In the genomic region with DNA sequence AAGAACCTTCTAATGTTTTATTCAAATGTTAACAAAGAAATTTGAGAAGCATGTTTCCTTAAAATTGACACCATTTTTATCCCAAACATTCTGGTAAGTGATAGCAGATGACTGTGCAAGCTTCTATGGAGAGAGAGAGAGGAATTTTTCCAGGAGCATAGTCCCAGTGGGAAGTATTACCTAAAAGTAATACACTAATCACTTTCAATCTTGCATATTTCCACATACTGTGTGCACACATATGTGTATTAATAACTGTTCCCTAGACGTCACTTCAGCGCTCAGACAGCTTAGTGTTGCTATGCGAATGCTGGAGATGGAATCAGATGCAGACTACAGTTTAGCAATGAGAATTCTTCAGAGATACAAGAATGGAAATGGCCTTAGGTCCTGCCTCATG, we compare ENCODE assay signal across 15 cellular contexts.
"Had no signal": no experiment of that assay in that cellular context is flagged by ENCODE, and none has a peak within 500 bp of the region (broad histone marks: within the 10 kb centered on the region; RNA-seq: fewer than 3 reads in every experiment).

No MANE protein-coding gene starts in this region.

- H3K27me3 ChIP-seq: body of pancreas, dorsolateral prefrontal cortex, pancreas, tibial artery had no signal

- H3K27ac ChIP-seq: body of pancreas, dorsolateral prefrontal cortex, pancreas, tibial artery, WERI-Rb-1 had no signal

- H3K36me3 ChIP-seq: pancreas, tibial artery, WERI-Rb-1 had no signal

- H3K36me3 Mint-ChIP-seq: activated naive CD8-positive, alpha-beta T cell treated with anti-CD3 and anti-CD28 coated beads for 36 hours had no signal

- H3K27me3 Mint-ChIP-seq: activated CD4-positive, alpha-beta T cell treated with anti-CD3 and anti-CD28 coated beads for 36 hours; activated naive CD8-positive, alpha-beta T cell treated with anti-CD3 and anti-CD28 coated beads for 36 hours; naive thymus-derived CD4-positive, alpha-beta T cell had no signal

- ATAC-seq: activated CD4-positive, alpha-beta T cell treated with anti-CD3 and anti-CD28 coated beads for 36 hours; body of pancreas; mucosa of descending colon; naive thymus-derived CD4-positive, alpha-beta T cell; pancreas had no signal

- H3K27ac Mint-ChIP-seq: activated CD4-positive, alpha-beta T cell treated with anti-CD3 and anti-CD28 coated beads for 36 hours; activated naive CD8-positive, alpha-beta T cell treated with anti-CD3 and anti-CD28 coated beads for 36 hours; naive thymus-derived CD4-positive, alpha-beta T cell had no signal

- H3K4me3 ChIP-seq: body of pancreas, dorsolateral prefrontal cortex, mucosa of descending colon, pancreas, tibial artery had no signal

- DNase-seq: activated CD4-positive, alpha-beta T cell treated with anti-CD3 and anti-CD28 coated beads for 36 hours; activated CD4-positive, alpha-beta T cell treated with anti-CD3 and anti-CD28 coated beads, Interleukin-2, amount 50 U/mL, for 48 hours; activated naive CD8-positive, alpha-beta T cell treated with anti-CD3 and anti-CD28 coated beads for 36 hours; amygdala; body of pancreas; dorsolateral prefrontal cortex; mesenchymal stem cell; mucosa of descending colon; naive thymus-derived CD4-positive, alpha-beta T cell; pancreas; stimulated activated CD4-positive, alpha-beta T cell treated with anti-CD3 and anti-CD28 coated beads, Interleukin-2, amount 100 ng/mL, for 24 hours; stimulated activated naive CD4-positive, alpha-beta T cell treated with Interleukin-2 at 50 U/mL for 16 hours; substantia nigra; tibial artery; WERI-Rb-1 had no signal

- H3K9me3 ChIP-seq: body of pancreas, mucosa of descending colon, pancreas, tibial artery had no signal

- H3K9me3 Mint-ChIP-seq: activated naive CD8-positive, alpha-beta T cell treated with anti-CD3 and anti-CD28 coated beads for 36 hours; naive thymus-derived CD4-positive, alpha-beta T cell had no signal

- H3K4me3 Mint-ChIP-seq: activated CD4-positive, alpha-beta T cell treated with anti-CD3 and anti-CD28 coated beads for 36 hours; activated naive CD8-positive, alpha-beta T cell treated with anti-CD3 and anti-CD28 coated beads for 36 hours; naive thymus-derived CD4-positive, alpha-beta T cell had no signal
